Comparison of ENCODE assay signal across 3 cellular contexts in genomic region chr1:175073054-175073453, GRCh38.
A peak's percentile ranks its signal among the peaks of the same experiment; 100 is the strongest.
TF ChIP-seq lines count a peak whose summit lies in the region.

No MANE protein-coding gene starts in this region.

TF ChIP-seq in SK-N-SH, 30 proteins besides CTCF, POLR2A, EP300 and RAD21 (continues in another document):
- no peak for TF ChIP-seq SIN3A (IDR thresholded peaks at IDR 0.05; ENCODE audit: borderline replicate concordance, low read depth, low read length)
- TF ChIP-seq CHD2 (IDR thresholded peaks at IDR 0.05; ENCODE audit: low read length, partially characterized antibody), result no peak
- TF ChIP-seq USF1 (IDR thresholded peaks at IDR 0.05; ENCODE audit: borderline replicate concordance, low read depth), result no peak
- TF ChIP-seq, protein P1, sequence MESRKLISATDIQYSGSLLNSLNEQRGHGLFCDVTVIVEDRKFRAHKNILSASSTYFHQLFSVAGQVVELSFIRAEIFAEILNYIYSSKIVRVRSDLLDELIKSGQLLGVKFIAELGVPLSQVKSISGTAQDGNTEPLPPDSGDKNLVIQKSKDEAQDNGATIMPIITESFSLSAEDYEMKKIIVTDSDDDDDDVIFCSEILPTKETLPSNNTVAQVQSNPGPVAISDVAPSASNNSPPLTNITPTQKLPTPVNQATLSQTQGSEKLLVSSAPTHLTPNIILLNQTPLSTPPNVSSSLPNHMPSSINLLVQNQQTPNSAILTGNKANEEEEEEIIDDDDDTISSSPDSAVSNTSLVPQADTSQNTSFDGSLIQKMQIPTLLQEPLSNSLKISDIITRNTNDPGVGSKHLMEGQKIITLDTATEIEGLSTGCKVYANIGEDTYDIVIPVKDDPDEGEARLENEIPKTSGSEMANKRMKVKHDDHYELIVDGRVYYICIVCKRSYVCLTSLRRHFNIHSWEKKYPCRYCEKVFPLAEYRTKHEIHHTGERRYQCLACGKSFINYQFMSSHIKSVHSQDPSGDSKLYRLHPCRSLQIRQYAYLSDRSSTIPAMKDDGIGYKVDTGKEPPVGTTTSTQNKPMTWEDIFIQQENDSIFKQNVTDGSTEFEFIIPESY (IDR thresholded peaks at IDR 0.05; ENCODE audit: borderline replicate concordance, low read depth), result no peak
- no peak for TF ChIP-seq RXRA (IDR thresholded peaks at IDR 0.05; ENCODE audit: borderline replicate concordance, low read depth)
- TF ChIP-seq, protein P2, sequence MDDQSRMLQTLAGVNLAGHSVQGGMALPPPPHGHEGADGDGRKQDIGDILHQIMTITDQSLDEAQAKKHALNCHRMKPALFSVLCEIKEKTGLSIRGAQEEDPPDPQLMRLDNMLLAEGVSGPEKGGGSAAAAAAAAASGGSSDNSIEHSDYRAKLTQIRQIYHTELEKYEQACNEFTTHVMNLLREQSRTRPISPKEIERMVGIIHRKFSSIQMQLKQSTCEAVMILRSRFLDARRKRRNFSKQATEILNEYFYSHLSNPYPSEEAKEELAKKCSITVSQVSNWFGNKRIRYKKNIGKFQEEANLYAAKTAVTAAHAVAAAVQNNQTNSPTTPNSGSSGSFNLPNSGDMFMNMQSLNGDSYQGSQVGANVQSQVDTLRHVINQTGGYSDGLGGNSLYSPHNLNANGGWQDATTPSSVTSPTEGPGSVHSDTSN (IDR thresholded peaks at IDR 0.05), result no peak
- TF ChIP-seq EZH2phosphoT487 (IDR thresholded peaks at IDR 0.05; ENCODE audit: borderline replicate concordance, low read depth), result no peak
- TF ChIP-seq ELF1 (IDR thresholded peaks at IDR 0.05), result no peak
- TF ChIP-seq YY1 (IDR thresholded peaks at IDR 0.05; ENCODE audit: low read depth), result no peak
- no peak for TF ChIP-seq TEAD4 (IDR thresholded peaks at IDR 0.05; ENCODE audit: borderline replicate concordance, insufficient read depth)
- no peak for TF ChIP-seq JUND (IDR thresholded peaks at IDR 0.05)
- no peak for TF ChIP-seq POLR2AphosphoS5 (IDR thresholded peaks at IDR 0.05; ENCODE audit: low read depth, low read length)
- TF ChIP-seq, protein P3, sequence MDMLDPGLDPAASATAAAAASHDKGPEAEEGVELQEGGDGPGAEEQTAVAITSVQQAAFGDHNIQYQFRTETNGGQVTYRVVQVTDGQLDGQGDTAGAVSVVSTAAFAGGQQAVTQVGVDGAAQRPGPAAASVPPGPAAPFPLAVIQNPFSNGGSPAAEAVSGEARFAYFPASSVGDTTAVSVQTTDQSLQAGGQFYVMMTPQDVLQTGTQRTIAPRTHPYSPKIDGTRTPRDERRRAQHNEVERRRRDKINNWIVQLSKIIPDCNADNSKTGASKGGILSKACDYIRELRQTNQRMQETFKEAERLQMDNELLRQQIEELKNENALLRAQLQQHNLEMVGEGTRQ (IDR thresholded peaks at IDR 0.05; ENCODE audit: borderline replicate concordance, low read depth, low read length), result no peak
- no peak for TF ChIP-seq FOSL2 (IDR thresholded peaks at IDR 0.05; ENCODE audit: borderline replicate concordance, low read depth)
- TF ChIP-seq FOXM1 (IDR thresholded peaks at IDR 0.05; ENCODE audit: low read depth), result no peak
- TF ChIP-seq SMC3 (IDR thresholded peaks at IDR 0.05; ENCODE audit: low read depth, low read length), result no peak

TF ChIP-seq in SK-N-SH treated with all-trans-retinoic acid at 6 μM for 48 hours, 23 proteins besides CTCF, POLR2A, EP300 and RAD21:
- TF ChIP-seq BACH2 (CRISPR knock-in tag; IDR thresholded peaks at IDR 0.05; ENCODE audit: borderline replicate concordance) (no peak), CSRNP3 (CRISPR knock-in tag; IDR thresholded peaks at IDR 0.05) (no peak), GLIS3 (CRISPR knock-in tag; IDR thresholded peaks at IDR 0.05) (no peak), ZNF8 (CRISPR knock-in tag; IDR thresholded peaks at IDR 0.05) (no peak), ISL1 (CRISPR knock-in tag; IDR thresholded peaks at IDR 0.05) (no peak), TOX (CRISPR knock-in tag; IDR thresholded peaks at IDR 0.05; ENCODE audit: borderline replicate concordance) (no peak), CREB5 (CRISPR knock-in tag; IDR thresholded peaks at IDR 0.05; ENCODE audit: low read depth) (no peak), ZFP3 (CRISPR knock-in tag; IDR thresholded peaks at IDR 0.05) (no peak), SNAI2 (CRISPR knock-in tag; IDR thresholded peaks at IDR 0.05) (no peak), CSDC2 (CRISPR knock-in tag; IDR thresholded peaks at IDR 0.05) (no peak), PPARA (CRISPR knock-in tag; IDR thresholded peaks at IDR 0.05; ENCODE audit: borderline replicate concordance) (no peak)
- TF ChIP-seq, protein P4, sequence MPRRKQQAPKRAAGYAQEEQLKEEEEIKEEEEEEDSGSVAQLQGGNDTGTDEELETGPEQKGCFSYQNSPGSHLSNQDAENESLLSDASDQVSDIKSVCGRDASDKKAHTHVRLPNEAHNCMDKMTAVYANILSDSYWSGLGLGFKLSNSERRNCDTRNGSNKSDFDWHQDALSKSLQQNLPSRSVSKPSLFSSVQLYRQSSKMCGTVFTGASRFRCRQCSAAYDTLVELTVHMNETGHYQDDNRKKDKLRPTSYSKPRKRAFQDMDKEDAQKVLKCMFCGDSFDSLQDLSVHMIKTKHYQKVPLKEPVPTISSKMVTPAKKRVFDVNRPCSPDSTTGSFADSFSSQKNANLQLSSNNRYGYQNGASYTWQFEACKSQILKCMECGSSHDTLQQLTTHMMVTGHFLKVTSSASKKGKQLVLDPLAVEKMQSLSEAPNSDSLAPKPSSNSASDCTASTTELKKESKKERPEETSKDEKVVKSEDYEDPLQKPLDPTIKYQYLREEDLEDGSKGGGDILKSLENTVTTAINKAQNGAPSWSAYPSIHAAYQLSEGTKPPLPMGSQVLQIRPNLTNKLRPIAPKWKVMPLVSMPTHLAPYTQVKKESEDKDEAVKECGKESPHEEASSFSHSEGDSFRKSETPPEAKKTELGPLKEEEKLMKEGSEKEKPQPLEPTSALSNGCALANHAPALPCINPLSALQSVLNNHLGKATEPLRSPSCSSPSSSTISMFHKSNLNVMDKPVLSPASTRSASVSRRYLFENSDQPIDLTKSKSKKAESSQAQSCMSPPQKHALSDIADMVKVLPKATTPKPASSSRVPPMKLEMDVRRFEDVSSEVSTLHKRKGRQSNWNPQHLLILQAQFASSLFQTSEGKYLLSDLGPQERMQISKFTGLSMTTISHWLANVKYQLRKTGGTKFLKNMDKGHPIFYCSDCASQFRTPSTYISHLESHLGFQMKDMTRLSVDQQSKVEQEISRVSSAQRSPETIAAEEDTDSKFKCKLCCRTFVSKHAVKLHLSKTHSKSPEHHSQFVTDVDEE (CRISPR knock-in tag; IDR thresholded peaks at IDR 0.05), result no peak

TF ChIP-seq in K562, 482 proteins besides CTCF, POLR2A, EP300 and RAD21:
- TF ChIP-seq ADNP (tag; IDR thresholded peaks at IDR 0.05) (no peak), CEBPG (CRISPR knock-in tag; IDR thresholded peaks at IDR 0.05) (no peak), CEBPG (tag; conservative IDR thresholded peaks at IDR 0.05 in 1 of 2, IDR thresholded peaks at IDR 0.05 in 1 of 2) (peak; percentile 65 to 67), SIRT6 (IDR thresholded peaks at IDR 0.05; ENCODE audit: low read depth, low read length) (no peak), CEBPB (tag; IDR thresholded peaks at IDR 0.05) (peak; percentile 67), ZNF23 (CRISPR knock-in tag; IDR thresholded peaks at IDR 0.05) (no peak), ELF2 (CRISPR knock-in tag; IDR thresholded peaks at IDR 0.05) (no peak), TFAM (CRISPR knock-in tag; conservative IDR thresholded peaks at IDR 0.05) (no peak), HEY1 (CRISPR knock-in tag; IDR thresholded peaks at IDR 0.05; ENCODE audit: borderline replicate concordance) (no peak), CHAMP1 (IDR thresholded peaks at IDR 0.05) (no peak)
- TF ChIP-seq, protein P5, sequence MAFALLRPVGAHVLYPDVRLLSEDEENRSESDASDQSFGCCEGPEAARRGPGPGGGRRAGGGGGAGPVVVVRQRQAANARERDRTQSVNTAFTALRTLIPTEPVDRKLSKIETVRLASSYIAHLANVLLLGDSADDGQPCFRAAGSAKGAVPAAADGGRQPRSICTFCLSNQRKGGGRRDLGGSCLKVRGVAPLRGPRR (CRISPR knock-in tag; IDR thresholded peaks at IDR 0.05), result no peak
- TF ChIP-seq, protein P6, sequence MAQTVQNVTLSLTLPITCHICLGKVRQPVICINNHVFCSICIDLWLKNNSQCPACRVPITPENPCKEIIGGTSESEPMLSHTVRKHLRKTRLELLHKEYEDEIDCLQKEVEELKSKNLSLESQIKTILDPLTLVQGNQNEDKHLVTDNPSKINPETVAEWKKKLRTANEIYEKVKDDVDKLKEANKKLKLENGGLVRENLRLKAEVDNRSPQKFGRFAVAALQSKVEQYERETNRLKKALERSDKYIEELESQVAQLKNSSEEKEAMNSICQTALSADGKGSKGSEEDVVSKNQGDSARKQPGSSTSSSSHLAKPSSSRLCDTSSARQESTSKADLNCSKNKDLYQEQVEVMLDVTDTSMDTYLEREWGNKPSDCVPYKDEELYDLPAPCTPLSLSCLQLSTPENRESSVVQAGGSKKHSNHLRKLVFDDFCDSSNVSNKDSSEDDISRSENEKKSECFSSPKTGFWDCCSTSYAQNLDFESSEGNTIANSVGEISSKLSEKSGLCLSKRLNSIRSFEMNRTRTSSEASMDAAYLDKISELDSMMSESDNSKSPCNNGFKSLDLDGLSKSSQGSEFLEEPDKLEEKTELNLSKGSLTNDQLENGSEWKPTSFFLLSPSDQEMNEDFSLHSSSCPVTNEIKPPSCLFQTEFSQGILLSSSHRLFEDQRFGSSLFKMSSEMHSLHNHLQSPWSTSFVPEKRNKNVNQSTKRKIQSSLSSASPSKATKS (CRISPR knock-in tag; IDR thresholded peaks at IDR 0.05), result no peak
